8 cellular contexts compared by ENCODE assay signal in genomic region chr13:113207890-113208423, GRCh38. TPM values are rescaled to one million over a fixed set of nuclear protein-coding genes. Genes with fewer than 3 reads are reported as not detected.
DNase-seq lines count a peak whose midpoint lies in the region; ATAC-seq, FAIRE-seq and TF ChIP-seq lines count a peak whose summit lies in the region.

No MANE protein-coding gene starts in this region.

- dilution Hi-C loops in endothelial cell of umbilical vein (cut with MboI; ENCODE audit: extremely low pct_ligation_motif_present, low sequenced_read_pairs) = no loop called here

- DNase-seq in SK-N-SH (no peak), endothelial cell of umbilical vein (ENCODE audit: low read depth, low spot score) (peak; percentile 70), NCI-H128 (lab: John Stamatoyannopoulos, UW; ENCODE audit: unreplicated experiment) (no peak), GM10248 (ENCODE audit: extremely low spot score) (no peak)

- BruUV-seq in endothelial cell of umbilical vein (replicated peaks; lab: Mats Ljungman, UMichigan) = TSS peak; percentile 31

- peak overlapping the region; percentile 76 to 92 (median 86) for H3K4me3 ChIP-seq in BLaER1 treated with 17β-estradiol and CSF1 and Interleukin-3, amounts not matched to agents 10 nM and 100 nM
- H3K4me3 ChIP-seq in SK-N-SH (ENCODE audit: low read depth in 2 of 2, low read length in 1 of 2) (peak overlapping the region; percentile 82 to 97), endothelial cell of umbilical vein (replicated peaks in 1 of 3; ENCODE audit: insufficient read depth in 1 of 3, low read depth in 1 of 3, low read length in 3 of 3) (peak overlapping the region; percentile 38 to 91 (median 41)), muscle layer of colon (ENCODE audit: low read depth in 1 of 2, low read length in 2 of 2) (peak overlapping the region; percentile 70 to 92)

- H2AFZ ChIP-seq in SK-N-SH (ENCODE audit: low read depth) (peak overlapping the region; percentile 59; the same call in 1 of the 2 replicates), endothelial cell of umbilical vein (ENCODE audit: low read depth, low read length) (peak overlapping the region; percentile 84)

- 8% methylated on average over 10 of the region's 45 CpGs for WGBS in SK-N-SH (ENCODE audit: low lambda C conversion rate)

- H3K9me2 ChIP-seq in SK-N-SH = no peaks in the 10 kb centered on the region

- H4K20me1 ChIP-seq in BLaER1 treated with 17β-estradiol and CSF1 and Interleukin-3, amounts not matched to agents 10 nM and 100 nM = peaks cover 47 to 74% (median 65%) of the 10 kb centered on the region in 11 experiments
- H4K20me1 ChIP-seq in SK-N-SH (ENCODE audit: insufficient read depth) = peaks cover 54% of the 10 kb centered on the region
- no peaks in the 10 kb centered on the region for H4K20me1 ChIP-seq in endothelial cell of umbilical vein (replicated peaks; ENCODE audit: control insufficient read depth, extremely low read depth, insufficient read depth, low read length)

- H3K9ac ChIP-seq in BLaER1 treated with 17β-estradiol and CSF1 and Interleukin-3, amounts not matched to agents 10 nM and 100 nM = peak overlapping the region; percentile 95 to 99 (median 98)
- H3K9ac ChIP-seq in SK-N-SH (peak overlapping the region; percentile 98), endothelial cell of umbilical vein (replicated peaks; ENCODE audit: extremely low read depth, insufficient read depth, low read length) (peak overlapping the region; percentile 98), muscle layer of colon (ENCODE audit: low read length) (peak overlapping the region; percentile 63)

- peak; percentile 10 for ATAC-seq in GM19025 (IDR thresholded peaks at IDR 0.05; ENCODE audit: low read depth, unreplicated experiment)
- ATAC-seq in HG03354 (IDR thresholded peaks at IDR 0.05; ENCODE audit: poor library complexity, severe bottlenecking, unreplicated experiment) = peak; percentile 1

- peak overlapping the region; percentile 96 to 99 (median 98) for H3K27ac ChIP-seq in BLaER1 treated with 17β-estradiol and CSF1 and Interleukin-3, amounts not matched to agents 10 nM and 100 nM
- H3K27ac ChIP-seq in SK-N-SH (ENCODE audit: low read depth in 2 of 2, low read length in 1 of 2) (peak overlapping the region; percentile 93 to 97), endothelial cell of umbilical vein (ENCODE audit: insufficient read depth, low read depth, low read length) (peak overlapping the region; percentile 98), muscle layer of colon (ENCODE audit: low read depth, low read length) (peak overlapping the region; percentile 92)

- TF ChIP-seq CTCF in SK-N-SH (IDR thresholded peaks at IDR 0.05) = no peak
- no peak for TF ChIP-seq CTCF in endothelial cell of umbilical vein (IDR thresholded peaks at IDR 0.05; ENCODE audit: extremely low read depth in 1 of 2, insufficient read depth in 1 of 2, low read depth in 1 of 2, low read length in 2 of 2)
- TF ChIP-seq CTCF in GM10248 (IDR thresholded peaks at IDR 0.05; ENCODE audit: control extremely low read depth, extremely low read depth, low read depth, missing control alignments) = no peak

- 0 out of 22 replicates have a peak, but pooled peaks cover 0 to 3% (median 0%) of the 10 kb centered on the region in 11 experiments for H3K9me3 ChIP-seq in BLaER1 treated with 17β-estradiol and CSF1 and Interleukin-3, amounts not matched to agents 10 nM and 100 nM (replicated peaks in 1 of 11)
- H3K9me3 ChIP-seq in SK-N-SH = no peaks in the 10 kb centered on the region
- no peaks in the 10 kb centered on the region for H3K9me3 ChIP-seq in endothelial cell of umbilical vein (replicated peaks; ENCODE audit: control insufficient read depth, insufficient read depth, low read length)
- no peaks in the 10 kb centered on the region for H3K9me3 ChIP-seq in muscle layer of colon (ENCODE audit: low read length)

- TF ChIP-seq EP300 in SK-N-SH (IDR thresholded peaks at IDR 0.05; ENCODE audit: borderline replicate concordance in 1 of 2, low read depth in 1 of 2, low read length in 1 of 2) = no peak

- peaks cover 49 to 72% (median 65%) of the 10 kb centered on the region in 10 experiments for H3K4me1 ChIP-seq in BLaER1 treated with 17β-estradiol and CSF1 and Interleukin-3, amounts not matched to agents 10 nM and 100 nM
- H3K4me1 ChIP-seq in SK-N-SH (ENCODE audit: control insufficient read depth in 1 of 2, insufficient read depth in 2 of 2, low read depth in 1 of 2, low read length in 1 of 2) (peaks cover 11 to 35% of the 10 kb centered on the region in 2 experiments), endothelial cell of umbilical vein (ENCODE audit: control insufficient read depth, extremely low read depth, insufficient read depth, low read length) (peaks cover 19% of the 10 kb centered on the region), muscle layer of colon (ENCODE audit: insufficient read depth, low read length) (peaks cover 57% of the 10 kb centered on the region)

- no peaks in the 10 kb centered on the region for H3K9me1 ChIP-seq in endothelial cell of umbilical vein (replicated peaks; ENCODE audit: control insufficient read depth, extremely low read depth, insufficient read depth, low read length)

- FAIRE-seq in endothelial cell of umbilical vein (lab: Jason Lieb, UNC) = peak; percentile 72

- H3F3A ChIP-seq in SK-N-SH (replicated peaks; ENCODE audit: insufficient read depth) = peaks cover 5% of the 10 kb centered on the region

- intact Hi-C loops in endothelial cell of umbilical vein (cut with micrococcal nuclease) = loop anchor here (1.0 to 5.0 kb wide), 3 partner anchors 38 to 266 kb away; no protein-coding TSS in a partner anchor

- POLR2A ChIA-PET in SK-N-SH (lab: Yijun Ruan, JAX) = no interaction called here
- POLR2A ChIA-PET in endothelial cell of umbilical vein (lab: Charles Lee) = interaction anchor here (1.4 kb wide), 1 partner anchor 21 kb away, joined by 6 read pairs; no protein-coding TSS in a partner anchor
- POLR2A ChIA-PET in GM10248 (lab: Yijun Ruan, JAX) = interaction anchor here (0.5 to 1.0 kb wide), 2 partner anchors 73 to 155 kb away, joined by 3 read pairs; no protein-coding TSS in a partner anchor

- H3K27me3 ChIP-seq in BLaER1 treated with 17β-estradiol and CSF1 and Interleukin-3, amounts not matched to agents 10 nM and 100 nM = no peaks in the 10 kb centered on the region
- H3K27me3 ChIP-seq in SK-N-SH (ENCODE audit: insufficient read depth) (no peaks in the 10 kb centered on the region), endothelial cell of umbilical vein (ENCODE audit: control insufficient read depth in 2 of 2, insufficient read depth in 2 of 2, low read length in 2 of 2) (no peaks in the 10 kb centered on the region), muscle layer of colon (ENCODE audit: control insufficient read depth in 1 of 2, insufficient read depth in 2 of 2, low read length in 2 of 2) (no peaks in the 10 kb centered on the region)

- peaks cover 31 to 62% (median 58%) of the 10 kb centered on the region in 11 experiments for H3K36me3 ChIP-seq in BLaER1 treated with 17β-estradiol and CSF1 and Interleukin-3, amounts not matched to agents 10 nM and 100 nM
- H3K36me3 ChIP-seq in SK-N-SH (replicated peaks in 1 of 2; ENCODE audit: control insufficient read depth in 1 of 2, insufficient read depth in 2 of 2, low read length in 1 of 2) = peaks cover 20 to 29% of the 10 kb centered on the region in 2 experiments
- peaks cover 0 to 2% of the 10 kb centered on the region in 2 experiments for H3K36me3 ChIP-seq in endothelial cell of umbilical vein (ENCODE audit: control insufficient read depth in 2 of 2, extremely low read depth in 1 of 2, insufficient read depth in 2 of 2, low read length in 2 of 2)
- H3K36me3 ChIP-seq in muscle layer of colon (ENCODE audit: insufficient read depth, low read length) = no peaks in the 10 kb centered on the region

- no peak for TF ChIP-seq RAD21 in SK-N-SH (IDR thresholded peaks at IDR 0.05; ENCODE audit: low read length)

- H3K79me2 ChIP-seq in SK-N-SH (ENCODE audit: insufficient read depth) = peaks cover 87% of the 10 kb centered on the region
- H3K79me2 ChIP-seq in endothelial cell of umbilical vein (ENCODE audit: control insufficient read depth, insufficient read depth, low read length) = peaks cover 87% of the 10 kb centered on the region

- CTCF ChIA-PET in SK-N-SH (lab: Yijun Ruan, JAX) = interaction anchor here (0.6 to 2.6 kb wide), 2 partner anchors 176 to 265 kb away, joined by 4 to 7 read pairs; no protein-coding TSS in a partner anchor
- CTCF ChIA-PET in endothelial cell of umbilical vein (lab: Charles Lee) = no interaction called here
- CTCF ChIA-PET in GM10248 (lab: Yijun Ruan, JAX) = interaction anchor here (0.6 kb wide), 1 partner anchor 31 kb away, joined by 3 read pairs; no protein-coding TSS in a partner anchor

- TF ChIP-seq POLR2A in endothelial cell of umbilical vein (IDR thresholded peaks at IDR 0.05; ENCODE audit: low read depth, low read length) = no peak

- peak overlapping the region; percentile 85 to 96 (median 93) for H3K4me2 ChIP-seq in BLaER1 treated with 17β-estradiol and CSF1 and Interleukin-3, amounts not matched to agents 10 nM and 100 nM
- H3K4me2 ChIP-seq in SK-N-SH (peak overlapping the region; percentile 86), endothelial cell of umbilical vein (ENCODE audit: insufficient read depth, low read length) (peak overlapping the region; percentile 65)

RNA-seq across cellular contexts. Expression of gene PCID2, which starts 0.5 kb away (rescaled TPM):
- polyA plus RNA-seq in SK-N-SH (2012; rRNA removed) = 69.8 and 105 TPM in 2 replicates
- polyA plus RNA-seq in SK-N-SH (2012; cell fraction: cytosol; rRNA removed) = 75.7 and 77.2 TPM in 2 replicates
- polyA plus RNA-seq in SK-N-SH (2012; cell fraction: nucleus; rRNA removed) = 115 and 163 TPM in 2 replicates
- total RNA-seq in endothelial cell of umbilical vein = 48.5 and 55.6 TPM in 2 replicates
- polyA plus RNA-seq in endothelial cell of umbilical vein = 43.2 and 52.1 TPM in 2 replicates
- 53.9 and 60.0 TPM in 2 replicates for polyA plus RNA-seq in endothelial cell of umbilical vein (2011; cell fraction: cytosol; rRNA removed)
- polyA plus RNA-seq in endothelial cell of umbilical vein (2011; cell fraction: nucleus; rRNA removed) = 119 and 141 TPM in 2 replicates
- 54.6 and 60.3 TPM in 2 replicates for polyA plus RNA-seq in endothelial cell of umbilical vein (2012)
- 72.1 and 72.5 TPM in 2 replicates for polyA minus RNA-seq in endothelial cell of umbilical vein
- 59.6 TPM for polyA minus RNA-seq in endothelial cell of umbilical vein (2011; cell fraction: cytosol; rRNA and poly(A)+ RNA removed)
- polyA minus RNA-seq in endothelial cell of umbilical vein (2011; cell fraction: nucleus; rRNA and poly(A)+ RNA removed) = 49.8 and 68.3 TPM in 2 replicates

RNA-seq across cellular contexts. Expression of gene CUL4A, which starts 1.5 kb away (rescaled TPM):
- 44.5 and 51.2 TPM in 2 replicates for polyA plus RNA-seq in SK-N-SH (2012; rRNA removed)
- polyA plus RNA-seq in SK-N-SH (2012; cell fraction: cytosol; rRNA removed) = 46.9 and 54.1 TPM in 2 replicates
- 98.2 and 109 TPM in 2 replicates for polyA plus RNA-seq in SK-N-SH (2012; cell fraction: nucleus; rRNA removed)
- 73.8 and 80.0 TPM in 2 replicates for total RNA-seq in endothelial cell of umbilical vein
- 34.9 and 37.9 TPM in 2 replicates for polyA plus RNA-seq in endothelial cell of umbilical vein
- 39.3 and 41.4 TPM in 2 replicates for polyA plus RNA-seq in endothelial cell of umbilical vein (2011; cell fraction: cytosol; rRNA removed)
- polyA plus RNA-seq in endothelial cell of umbilical vein (2011; cell fraction: nucleus; rRNA removed) = 102 and 103 TPM in 2 replicates
- polyA plus RNA-seq in endothelial cell of umbilical vein (2012) = 57.9 and 68.3 TPM in 2 replicates
- 74.7 and 77.5 TPM in 2 replicates for polyA minus RNA-seq in endothelial cell of umbilical vein
- polyA minus RNA-seq in endothelial cell of umbilical vein (2011; cell fraction: cytosol; rRNA and poly(A)+ RNA removed) = 67.3 TPM
- polyA minus RNA-seq in endothelial cell of umbilical vein (2011; cell fraction: nucleus; rRNA and poly(A)+ RNA removed) = 70.0 and 78.6 TPM in 2 replicates

RNA-seq across cellular contexts. Expression of gene PROZ, which starts 49.5 kb away (rescaled TPM):
- polyA plus RNA-seq in SK-N-SH (2012; rRNA removed) (not detected in 2 replicates), endothelial cell of umbilical vein (not detected in 2 replicates)
- polyA plus RNA-seq in SK-N-SH (2012; cell fraction: cytosol; rRNA removed) = not detected in 2 replicates
- polyA plus RNA-seq in SK-N-SH (2012; cell fraction: nucleus; rRNA removed) = not detected in 2 replicates
- total RNA-seq in endothelial cell of umbilical vein = not detected in 2 replicates
- polyA plus RNA-seq in endothelial cell of umbilical vein (2011; cell fraction: cytosol; rRNA removed) = not detected in 2 replicates
- polyA plus RNA-seq in endothelial cell of umbilical vein (2011; cell fraction: nucleus; rRNA removed) = not detected in 2 replicates
- polyA plus RNA-seq in endothelial cell of umbilical vein (2012) = not detected in 2 replicates
- polyA minus RNA-seq in endothelial cell of umbilical vein = not detected in 2 replicates
- not detected for polyA minus RNA-seq in endothelial cell of umbilical vein (2011; cell fraction: cytosol; rRNA and poly(A)+ RNA removed)
- not detected in 2 replicates for polyA minus RNA-seq in endothelial cell of umbilical vein (2011; cell fraction: nucleus; rRNA and poly(A)+ RNA removed)
